Comparison of ENCODE assay signal across 8 cellular contexts in the genomic region with DNA sequence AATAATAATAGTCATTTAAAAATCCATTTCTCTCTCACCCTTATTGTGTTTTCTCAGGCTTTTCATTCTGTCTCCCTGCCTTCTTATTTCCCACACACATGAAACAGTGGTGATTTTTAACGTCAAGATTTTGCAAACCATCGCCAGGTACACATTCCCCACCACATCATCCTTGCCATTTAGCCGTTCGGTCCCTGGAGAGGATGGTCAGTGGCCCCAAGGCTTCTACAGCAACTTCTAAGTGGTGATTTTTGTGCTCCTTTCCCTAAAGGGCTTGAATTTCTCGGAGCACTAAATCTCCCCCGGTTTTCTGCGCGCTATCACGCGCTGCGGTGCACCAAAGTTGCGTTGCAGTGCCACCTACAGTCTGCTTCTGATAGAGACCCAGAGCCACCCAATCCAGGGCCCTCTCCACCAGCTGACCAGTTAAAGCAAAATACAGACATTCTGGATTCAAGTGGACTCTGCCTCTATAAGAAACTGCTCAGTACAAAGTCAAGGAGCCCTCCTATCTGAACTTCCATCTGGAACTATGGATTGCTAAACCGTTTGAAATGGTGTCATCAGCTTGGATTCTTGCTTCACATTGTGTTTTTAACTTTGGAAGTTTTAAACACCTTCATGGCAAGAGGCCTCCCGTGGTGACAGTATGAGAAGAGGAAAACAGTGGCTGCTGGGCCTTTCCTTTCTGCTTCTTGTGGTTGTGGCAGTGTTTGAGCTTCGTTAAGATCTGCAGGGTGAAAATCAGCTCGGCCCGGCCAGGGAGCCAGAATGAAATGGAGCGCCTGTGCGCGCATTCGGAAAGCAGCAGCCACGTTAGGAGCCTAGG.
A peak's percentile ranks its signal among the peaks of the same experiment; 100 is the strongest.
DNase-seq lines count a peak whose midpoint lies in the region; ATAC-seq and TF ChIP-seq lines count a peak whose summit lies in the region.

No MANE protein-coding gene starts in this region.

- H3K27ac ChIP-seq in OCI-LY7 (ENCODE audit: low read depth, low read length, poor library complexity, severe bottlenecking) (no peak overlapping the region), neural progenitor cell (no peak overlapping the region), testis (no peak overlapping the region)

- H3K9me2 ChIP-seq in OCI-LY7 (ENCODE audit: insufficient read depth, low read length), result no peaks in the 10 kb centered on the region

- H3F3A ChIP-seq in neural progenitor cell (ENCODE audit: low read depth), result peaks cover 6% of the 10 kb centered on the region

- H3K79me2 ChIP-seq in OCI-LY7 (ENCODE audit: insufficient read depth, low read depth, low read length) (no peaks in the 10 kb centered on the region), neural progenitor cell (ENCODE audit: low read depth) (no peaks in the 10 kb centered on the region)

- H3K9me3 Mint-ChIP-seq in Calu3 (ENCODE audit: low read depth, unreplicated experiment), result peaks cover 3% of the 10 kb centered on the region
- no peaks in the 10 kb centered on the region for H3K9me3 Mint-ChIP-seq in neural progenitor cell

- no peak for TF ChIP-seq POLR2A in testis (IDR thresholded peaks at IDR 0.05)

- H3K36me3 ChIP-seq in OCI-LY7 (ENCODE audit: insufficient read depth, low read length), result no peaks in the 10 kb centered on the region
- H3K36me3 ChIP-seq in neural progenitor cell, result no peaks in the 10 kb centered on the region
- H3K36me3 ChIP-seq in testis (ENCODE audit: low read depth, missing control alignments), result no peaks in the 10 kb centered on the region

- H3K4me3 Mint-ChIP-seq in Calu3 (ENCODE audit: low read depth, unreplicated experiment) (no peak overlapping the region), neural progenitor cell (no peak overlapping the region)

- no TSS peak for BruUV-seq in Calu3 (replicated peaks; lab: Mats Ljungman, UMichigan)
- no TSS peak for BruUV-seq in OCI-LY7 (replicated peaks; lab: Mats Ljungman, UMichigan)

- TF ChIP-seq CTCF in Calu3 (IDR thresholded peaks at IDR 0.05; ENCODE audit: unreplicated experiment) (peak; percentile 63), OCI-LY7 (conservative IDR thresholded peaks at IDR 0.05; ENCODE audit: low read length) (peak; percentile 75), neural progenitor cell (IDR thresholded peaks at IDR 0.05) (peak; percentile 91), testis (IDR thresholded peaks at IDR 0.05) (peak; percentile 52 to 64 (median 61))

- H4K20me1 ChIP-seq in OCI-LY7 (ENCODE audit: insufficient read depth, low read length) (no peaks in the 10 kb centered on the region), neural progenitor cell (ENCODE audit: low read depth) (no peaks in the 10 kb centered on the region)

- H3K9me3 ChIP-seq in OCI-LY7 (ENCODE audit: low read length) (no peaks in the 10 kb centered on the region), neural progenitor cell (ENCODE audit: low read depth) (no peaks in the 10 kb centered on the region), testis (no peaks in the 10 kb centered on the region)

- no peak overlapping the region for H3K9ac ChIP-seq in neural progenitor cell

- DNase-seq in Calu3 (peak; percentile 75), HK-2 (ENCODE audit: unreplicated experiment) (peak; percentile 31), OCI-LY7 (ENCODE audit: low spot score) (peak; percentile 4), fibroblast of peridontal ligament (ENCODE audit: extremely low read depth) (peak; percentile 45), neural progenitor cell (ENCODE audit: low spot score) (peak; percentile 87), testis (peak; percentile 71)
- peak; percentile 47 for DNase-seq in activated T-cell treated with anti-CD3 and anti-CD28 coated beads, Interleukin-2, amount 50 U/mL, for 1 hour

- CTCF ChIA-PET in Calu3 (lab: Charles Lee) (interaction anchor here (0.6 to 1.0 kb wide), 4 partner anchors 130 to 379 kb away, joined by 3 to 8 read pairs (median 6); no protein-coding TSS in a partner anchor), OCI-LY7 (lab: Charles Lee; ENCODE audit: unreplicated experiment) (no interaction called here)

- POLR2A ChIA-PET in OCI-LY7 (lab: Charles Lee), result no interaction called here

- no peaks in the 10 kb centered on the region for H3K4me1 ChIP-seq in OCI-LY7 (ENCODE audit: insufficient read depth, low read length, poor library complexity, severe bottlenecking)
- peaks cover 14% of the 10 kb centered on the region for H3K4me1 ChIP-seq in neural progenitor cell
- no peaks in the 10 kb centered on the region for H3K4me1 ChIP-seq in testis

- WGBS in testis, 2 donors, result 23 to 29% methylated on average over 22 of the region's 22 CpGs

- H3K4me3 ChIP-seq in OCI-LY7 (ENCODE audit: low read depth, low read length, poor library complexity, severe bottlenecking) (no peak overlapping the region), neural progenitor cell (peak overlapping the region; percentile 25), testis (no peak overlapping the region)

- H3K27me3 ChIP-seq in neural progenitor cell (peaks cover 4% of the 10 kb centered on the region), testis (no peaks in the 10 kb centered on the region)

- intact Hi-C loops in Calu3 (cut with micrococcal nuclease; ENCODE audit: unreplicated experiment), result loop anchor here (1.0 to 2.0 kb wide), 3 partner anchors 73 to 389 kb away; no protein-coding TSS in a partner anchor
- intact Hi-C loops in OCI-LY7 (cut with micrococcal nuclease; ENCODE audit: unreplicated experiment), result loop anchor here (10.0 kb wide), 1 partner anchor 383 kb away; no protein-coding TSS in a partner anchor
- intact Hi-C loops in testis (cut with DNase I; ENCODE audit: low total_unique reads), result no loop called here

- H3K27me3 Mint-ChIP-seq in Calu3 (ENCODE audit: unreplicated experiment), result no peaks in the 10 kb centered on the region
- H3K27me3 Mint-ChIP-seq in neural progenitor cell (ENCODE audit: insufficient read depth, low read depth), result no peaks in the 10 kb centered on the region

- H3K36me3 Mint-ChIP-seq in Calu3 (ENCODE audit: insufficient read depth, unreplicated experiment) (no peaks in the 10 kb centered on the region), neural progenitor cell (no peaks in the 10 kb centered on the region)

- ATAC-seq in GM19463 (IDR thresholded peaks at IDR 0.05; ENCODE audit: unreplicated experiment), result peak; percentile 91

- H2AFZ ChIP-seq in OCI-LY7 (ENCODE audit: low read length) (no peak overlapping the region), neural progenitor cell (replicated peaks) (peak overlapping the region; percentile 97)

- no peak overlapping the region for H3K4me2 ChIP-seq in OCI-LY7 (ENCODE audit: low read length)
- peak overlapping the region; percentile 70 for H3K4me2 ChIP-seq in neural progenitor cell

- peaks cover 43% of the 10 kb centered on the region for H3K4me1 Mint-ChIP-seq in Calu3 (ENCODE audit: low read depth, unreplicated experiment)
- H3K4me1 Mint-ChIP-seq in neural progenitor cell, result peaks cover 11% of the 10 kb centered on the region

- H3K27ac Mint-ChIP-seq in Calu3 (ENCODE audit: unreplicated experiment), result no peak overlapping the region
- no peak overlapping the region for H3K27ac Mint-ChIP-seq in neural progenitor cell

Comparison
In these comparisons a context has a peak if more than half of its experiments do, and no peak if none do; other contexts are left out.
1. DNase-seq: peak in every context shown above with its lines; median percentile 87 in neural progenitor cell; 75 in Calu3; 71 in testis; 47 in activated T-cell treated with anti-CD3 and anti-CD28 coated beads, Interleukin-2, amount 50 U/mL, for 1 hour; 45 in fibroblast of peridontal ligament; 31 in HK-2; 4 in OCI-LY7.